ENCODE assay signal across 13 cellular contexts in genomic region chr17:73297934-73298861, GRCh38. TPM values are rescaled to one million over a fixed set of nuclear protein-coding genes. Genes with fewer than 3 reads are reported as not detected.
DNase-seq lines count a peak whose midpoint lies in the region; ATAC-seq and TF ChIP-seq lines count a peak whose summit lies in the region.
"Had no signal": no experiment of that assay in that cellular context is flagged by ENCODE, and none has a peak within 500 bp of the region (broad histone marks: within the 10 kb centered on the region; RNA-seq: fewer than 3 reads in every experiment).

No MANE protein-coding gene starts in this region.

- intact Hi-C loops in body of pancreas (cut with DNase I): no loop called here

- peaks cover 34% of the 10 kb centered on the region for H3K4me1 Mint-ChIP-seq in nephron progenitor cell

- no peaks in the 10 kb centered on the region for H3K9me3 ChIP-seq in body of pancreas
- no peaks in the 10 kb centered on the region for H3K9me3 ChIP-seq in Karpas-422 (ENCODE audit: low read length)
- no peaks in the 10 kb centered on the region for H3K9me3 ChIP-seq in MM.1S (replicated peaks; ENCODE audit: insufficient read depth, low read length)

- 37 to 47% methylated on average over 15 of the region's 15 CpGs for WGBS in body of pancreas, 2 donors

- H3K36me3 Mint-ChIP-seq in nephron progenitor cell (ENCODE audit: low read depth): peaks cover 21% of the 10 kb centered on the region
- H3K36me3 Mint-ChIP-seq: activated naive CD8-positive, alpha-beta T cell; CD4-positive, alpha-beta memory T cell had no signal

- H3K27me3 Mint-ChIP-seq in nephron progenitor cell (ENCODE audit: low read depth, poor library complexity): no peaks in the 10 kb centered on the region
- H3K27me3 Mint-ChIP-seq: activated naive CD8-positive, alpha-beta T cell had no signal

- peak overlapping the region; percentile 99 for H3K27ac Mint-ChIP-seq in nephron progenitor cell
- H3K27ac Mint-ChIP-seq: activated naive CD8-positive, alpha-beta T cell; CD4-positive, alpha-beta memory T cell had no signal

- peak; percentile 50 for ATAC-seq in GM18502 (IDR thresholded peaks at IDR 0.05; ENCODE audit: poor library complexity, unreplicated experiment)
- peak; percentile 84 for ATAC-seq in HG03108 (IDR thresholded peaks at IDR 0.05; ENCODE audit: unreplicated experiment)
- ATAC-seq in body of pancreas: peak; percentile 41

- H3K4me3 ChIP-seq in body of pancreas (no peak overlapping the region), Karpas-422 (ENCODE audit: low read length) (no peak overlapping the region), MM.1S (ENCODE audit: low read length) (no peak overlapping the region)

- peak overlapping the region; percentile 43 for H3K4me3 Mint-ChIP-seq in nephron progenitor cell
- H3K4me3 Mint-ChIP-seq: activated naive CD8-positive, alpha-beta T cell; CD4-positive, alpha-beta memory T cell had no signal

- no peak overlapping the region for H3K9ac ChIP-seq in Karpas-422 (ENCODE audit: low read length)
- no peak overlapping the region for H3K9ac ChIP-seq in MM.1S (ENCODE audit: low read length)

- no peaks in the 10 kb centered on the region for H3F3A ChIP-seq in MM.1S (ENCODE audit: insufficient read depth, low read length)

- H3K27me3 ChIP-seq in body of pancreas (no peaks in the 10 kb centered on the region), Karpas-422 (ENCODE audit: low read length) (no peaks in the 10 kb centered on the region), MM.1S (replicated peaks; ENCODE audit: insufficient read depth, low read length) (no peaks in the 10 kb centered on the region)

- H3K9me2 ChIP-seq in Karpas-422 (replicated peaks; ENCODE audit: insufficient read depth, low read length): no peaks in the 10 kb centered on the region
- no peaks in the 10 kb centered on the region for H3K9me2 ChIP-seq in MM.1S (replicated peaks; ENCODE audit: insufficient read depth, low read length)

- H2AFZ ChIP-seq in Karpas-422 (ENCODE audit: low read length) (no peak overlapping the region), MM.1S (ENCODE audit: low read length) (no peak overlapping the region)

- no peak for TF ChIP-seq POLR2A in body of pancreas (IDR thresholded peaks at IDR 0.05)

- H3K79me2 ChIP-seq in Karpas-422 (ENCODE audit: low read length) (no peaks in the 10 kb centered on the region), MM.1S (ENCODE audit: low read length) (no peaks in the 10 kb centered on the region)

- H3K4me1 ChIP-seq in body of pancreas (peaks cover 92% of the 10 kb centered on the region), Karpas-422 (ENCODE audit: low read length) (no peaks in the 10 kb centered on the region), MM.1S (ENCODE audit: low read length) (no peaks in the 10 kb centered on the region)

- H4K20me1 ChIP-seq in Karpas-422 (ENCODE audit: insufficient read depth, low read depth, low read length) (no peaks in the 10 kb centered on the region), MM.1S (ENCODE audit: insufficient read depth, low read length) (no peaks in the 10 kb centered on the region)

- H3K27ac ChIP-seq in body of pancreas (peak overlapping the region; percentile 32 to 92 (median 60)), Karpas-422 (ENCODE audit: low read length) (no peak overlapping the region), MM.1S (ENCODE audit: low read length) (no peak overlapping the region)

- H3K36me3 ChIP-seq in body of pancreas (replicated peaks in 1 of 2; ENCODE audit: insufficient read depth in 1 of 2, low read depth in 2 of 2): no peaks in the 10 kb centered on the region
- H3K36me3 ChIP-seq in Karpas-422 (ENCODE audit: insufficient read depth, low read length): no peaks in the 10 kb centered on the region
- no peaks in the 10 kb centered on the region for H3K36me3 ChIP-seq in MM.1S (replicated peaks; ENCODE audit: insufficient read depth, low read length)

- DNase-seq in body of pancreas (peak in 2 of 4 donors; percentile 38 to 53), nephron progenitor cell (no peak), Karpas-422 (no peak), DMS53 (lab: John Stamatoyannopoulos, UW) (no peak), NCI-H1092 (lab: John Stamatoyannopoulos, UW) (no peak), MM.1S (no peak)
- DNase-seq: CD4-positive, alpha-beta memory T cell; NK-92 treated with Interleukin-12 subunit alpha and Interleukin-12 subunit beta, amount 100 ng/mL, for 24 hours had no signal

- no peaks in the 10 kb centered on the region for H3K9me3 Mint-ChIP-seq in nephron progenitor cell
- H3K9me3 Mint-ChIP-seq: CD4-positive, alpha-beta memory T cell had no signal

- no peak for TF ChIP-seq CTCF in body of pancreas (IDR thresholded peaks at IDR 0.05)
- TF ChIP-seq CTCF in nephron progenitor cell (IDR thresholded peaks at IDR 0.05): no peak
- TF ChIP-seq CTCF in MM.1S (IDR thresholded peaks at IDR 0.05; ENCODE audit: low read length): no peak

- H3K4me2 ChIP-seq in Karpas-422 (ENCODE audit: low read depth, low read length, poor library complexity, severe bottlenecking) (no peak overlapping the region), MM.1S (ENCODE audit: low read depth, low read length) (no peak overlapping the region)

RNA-seq across cellular contexts. Expression of gene CDC42EP4, which starts 13.6 kb away (rescaled TPM):
- 10 to 100 TPM; 47.0 to 60.6 TPM for total RNA-seq in body of pancreas
- total RNA-seq in Karpas-422 (2014; rRNA removed; shearing (Covaris generic); ENCODE audit: low replicate concordance): not detected in 2 replicates

RNA-seq across cellular contexts. Expression of gene CPSF4L, which starts 36.5 kb away (rescaled TPM):
- not detected for total RNA-seq in body of pancreas
- total RNA-seq in Karpas-422 (2014; rRNA removed; shearing (Covaris generic); ENCODE audit: low replicate concordance): not detected in 2 replicates
- total RNA-seq: CD4-positive, alpha-beta memory T cell; lower leg skin; temporal lobe had no signal

Comparison
In these comparisons a context has a peak if more than half of its experiments do, and no peak if none do; other contexts are left out.
1. H3K27ac ChIP-seq: peak in body of pancreas (4 of 4); none in Karpas-422 (single experiment) and MM.1S (single experiment).
2. RNA of gene CDC42EP4, which starts 13.6 kb away (total RNA-seq): 47.0 to 60.6 TPM in body of pancreas; not detected in Karpas-422; every median in the first group is over 10 times any median in the second.
3. Peak in every context shown above with its lines, with median percentiles within 50 percentile points of each other: ATAC-seq.